8 cellular contexts compared by ENCODE assay signal in genomic region chr19:44718441-44719261, GRCh38. TPM values are rescaled to one million over a fixed set of nuclear protein-coding genes. Genes with fewer than 3 reads are reported as not detected.
DNase-seq lines count a peak whose midpoint lies in the region; ATAC-seq and TF ChIP-seq lines count a peak whose summit lies in the region.

No MANE protein-coding gene starts in this region.

- H3K27me3 Mint-ChIP-seq in progenitor cell of endocrine pancreas, result no peaks in the 10 kb centered on the region

- H2AFZ ChIP-seq in Karpas-422 (ENCODE audit: low read length), result no peak overlapping the region

- peak overlapping the region; percentile 40 for H3K4me3 Mint-ChIP-seq in progenitor cell of endocrine pancreas (ENCODE audit: low read depth)

- no peak overlapping the region for H3K4me2 ChIP-seq in Karpas-422 (ENCODE audit: low read depth, low read length, poor library complexity, severe bottlenecking)

- H3K9ac ChIP-seq in ES-I3 (ENCODE audit: low read depth, low read length) (peak overlapping the region; percentile 35), Karpas-422 (ENCODE audit: low read length) (no peak overlapping the region)

- ATAC-seq in heart left ventricle (peak; percentile 81 to 89 (median 83)), GM19452 (IDR thresholded peaks at IDR 0.05; ENCODE audit: unreplicated experiment) (no peak), HG03175 (IDR thresholded peaks at IDR 0.05; ENCODE audit: unreplicated experiment) (no peak)

- peak overlapping the region; percentile 96 for H3K27ac Mint-ChIP-seq in progenitor cell of endocrine pancreas

- H3K36me3 Mint-ChIP-seq in progenitor cell of endocrine pancreas (ENCODE audit: insufficient read depth), result no peaks in the 10 kb centered on the region

- H3K9me3 Mint-ChIP-seq in progenitor cell of endocrine pancreas (ENCODE audit: low read depth), result no peaks in the 10 kb centered on the region

- no peaks in the 10 kb centered on the region for H3K27me3 ChIP-seq in heart left ventricle
- no peaks in the 10 kb centered on the region for H3K27me3 ChIP-seq in Karpas-422 (ENCODE audit: low read length)

- H4K20me1 ChIP-seq in Karpas-422 (ENCODE audit: insufficient read depth, low read depth, low read length), result no peaks in the 10 kb centered on the region

- H3K36me3 ChIP-seq in ES-I3 (ENCODE audit: insufficient read depth, low read length) (no peaks in the 10 kb centered on the region), heart left ventricle (no peaks in the 10 kb centered on the region), Karpas-422 (ENCODE audit: insufficient read depth, low read length) (no peaks in the 10 kb centered on the region)

- H3K4me1 ChIP-seq in ES-I3 (ENCODE audit: insufficient read depth, low read length), result peaks cover 18% of the 10 kb centered on the region
- H3K4me1 ChIP-seq in heart left ventricle, result peaks cover 4 to 56% (median 27%) of the 10 kb centered on the region in 12 donors
- H3K4me1 ChIP-seq in Karpas-422 (ENCODE audit: low read length), result peaks cover 5% of the 10 kb centered on the region

- peaks cover 5% of the 10 kb centered on the region for H3K4me1 Mint-ChIP-seq in progenitor cell of endocrine pancreas (ENCODE audit: low read depth)

- WGBS in heart left ventricle, 4 donors, result 12 to 20% (median 14%) methylated on average over 10 to 11 of the region's 11 CpGs

- H3K9me2 ChIP-seq in Karpas-422 (replicated peaks; ENCODE audit: insufficient read depth, low read length), result no peaks in the 10 kb centered on the region

- no peaks in the 10 kb centered on the region for H3K79me2 ChIP-seq in Karpas-422 (ENCODE audit: low read length)

- no peak for TF ChIP-seq POLR2A in heart left ventricle (IDR thresholded peaks at IDR 0.05)

- H3K9me3 ChIP-seq in ES-I3 (ENCODE audit: control insufficient read depth, insufficient read depth, low read length) (no peaks in the 10 kb centered on the region), heart left ventricle (peaks cover 0 to 10% (median 3%) of the 10 kb centered on the region in 12 donors), Karpas-422 (ENCODE audit: low read length) (peaks cover 7% of the 10 kb centered on the region)

- intact Hi-C loops in heart left ventricle (cut with DNase I), result loop anchor here in 1 of 10 donors (1.0 kb wide), 1 partner anchor 23 kb away; no protein-coding TSS in a partner anchor

- TF ChIP-seq CTCF in heart left ventricle (IDR thresholded peaks at IDR 0.05), result no peak
- TF ChIP-seq CTCF in progenitor cell of endocrine pancreas (IDR thresholded peaks at IDR 0.05; ENCODE audit: unreplicated experiment), result no peak

- DNase-seq in SHP77 (lab: John Stamatoyannopoulos, UW) (peak; percentile 84), heart left ventricle (peak; percentile 83 to 91 (median 87)), progenitor cell of endocrine pancreas (ENCODE audit: low spot score, unreplicated experiment) (no peak), Karpas-422 (no peak), NCI-H2171 (lab: John Stamatoyannopoulos, UW) (no peak)

- H3K4me3 ChIP-seq in heart left ventricle (peak overlapping the region in 10 of 12 donors; percentile 24 to 47 (median 40)), Karpas-422 (ENCODE audit: low read length) (no peak overlapping the region)

- peak overlapping the region; percentile 39 to 96 (median 81) for H3K27ac ChIP-seq in heart left ventricle
- H3K27ac ChIP-seq in Karpas-422 (ENCODE audit: low read length), result no peak overlapping the region

RNA-seq across cellular contexts. Expression of gene CEACAM16, which starts 19.7 kb away (rescaled TPM):
- total RNA-seq in heart left ventricle, result not detected
- not detected for polyA plus RNA-seq in heart left ventricle
- total RNA-seq in progenitor cell of endocrine pancreas, result not detected in 2 replicates
- not detected in 2 replicates for total RNA-seq in Karpas-422 (2014; rRNA removed; shearing (Covaris generic); ENCODE audit: low replicate concordance)

RNA-seq across cellular contexts. Expression of gene BCL3, which starts 29.9 kb away (rescaled TPM):
- total RNA-seq in heart left ventricle (10 to 100 TPM; 11.7 to 90.5 (median 22.9) TPM), progenitor cell of endocrine pancreas (2.9 and 3.8 TPM in 2 replicates)
- polyA plus RNA-seq in heart left ventricle, result 10 to 100 TPM; 18.6 to 18.9 TPM
- total RNA-seq in Karpas-422 (2014; rRNA removed; shearing (Covaris generic); ENCODE audit: low replicate concordance), result 0.54 TPM in 1 of 2 replicates, not detected in the other

RNA-seq across cellular contexts. Expression of gene CEACAM19, which starts 47.4 kb away (rescaled TPM):
- 1 to 10 TPM; 1.9 to 8.3 (median 5.1) TPM for total RNA-seq in heart left ventricle
- 10 to 100 TPM in 1 of 2 donors, 1 to 10 TPM in 1; 5.1 to 12.8 TPM for polyA plus RNA-seq in heart left ventricle
- 25.8 and 29.8 TPM in 2 replicates for total RNA-seq in progenitor cell of endocrine pancreas
- total RNA-seq in Karpas-422 (2014; rRNA removed; shearing (Covaris generic); ENCODE audit: low replicate concordance), result not detected in 2 replicates

RNA-seq across cellular contexts. Expression of gene CBLC, which starts 59.0 kb away (rescaled TPM):
- not detected for total RNA-seq in heart left ventricle
- polyA plus RNA-seq in heart left ventricle, result under 1 TPM in 1 of 2 donors, not detected in 1; 0.04 TPM
- total RNA-seq in progenitor cell of endocrine pancreas, result 15.4 and 16.2 TPM in 2 replicates
- not detected in 2 replicates for total RNA-seq in Karpas-422 (2014; rRNA removed; shearing (Covaris generic); ENCODE audit: low replicate concordance)

Comparison
In these comparisons a context has a peak if more than half of its experiments do, and no peak if none do; other contexts are left out.
1. DNase-seq: peak in SHP77 (2 of 2) and heart left ventricle (5 of 5); none in progenitor cell of endocrine pancreas (single experiment), Karpas-422 (single experiment) and NCI-H2171 (single experiment).
2. ATAC-seq: peak in heart left ventricle (4 of 4); none in GM19452 (single experiment) and HG03175 (single experiment).